Comparison of ENCODE assay signal across 9 cellular contexts in genomic region chrX:30283456-30284200, GRCh38. TPM values are rescaled to one million over a fixed set of nuclear protein-coding genes. Genes with fewer than 3 reads are reported as not detected.
DNase-seq lines count a peak whose midpoint lies in the region; ATAC-seq and TF ChIP-seq lines count a peak whose summit lies in the region.
"Had no signal": no experiment of that assay in that cellular context is flagged by ENCODE, and none has a peak within 500 bp of the region (broad histone marks: within the 10 kb centered on the region; RNA-seq: fewer than 3 reads in every experiment).

No MANE protein-coding gene starts in this region.

- ATAC-seq in CD8-positive, alpha-beta T cell: no peak
- ATAC-seq in GM19467 (IDR thresholded peaks at IDR 0.05; ENCODE audit: unreplicated experiment): no peak
- no peak for ATAC-seq in HG02678 (IDR thresholded peaks at IDR 0.05; ENCODE audit: unreplicated experiment)

- no peak overlapping the region for H3K4me3 Mint-ChIP-seq in CD8-positive, alpha-beta T cell

- no peak overlapping the region for H3K27ac ChIP-seq in CD8-positive, alpha-beta T cell (ENCODE audit: low read depth, low read length)
- no peak overlapping the region for H3K27ac ChIP-seq in Peyer's patch

- TF ChIP-seq CTCF in cardiac fibroblast (IDR thresholded peaks at IDR 0.05; ENCODE audit: low read depth, low read length) (no peak), Peyer's patch (IDR thresholded peaks at IDR 0.05) (no peak)
- TF ChIP-seq CTCF in CD8-positive, alpha-beta T cell (IDR thresholded peaks at IDR 0.05): no peak

- H3K9me3 ChIP-seq in CD8-positive, alpha-beta T cell (ENCODE audit: low read length): no peaks in the 10 kb centered on the region
- no peaks in the 10 kb centered on the region for H3K9me3 ChIP-seq in Peyer's patch

- peaks cover 4% of the 10 kb centered on the region for H3K4me1 Mint-ChIP-seq in CD8-positive, alpha-beta T cell (ENCODE audit: low read depth)

- no peaks in the 10 kb centered on the region for H3K4me1 ChIP-seq in CD8-positive, alpha-beta T cell (ENCODE audit: insufficient read depth, low read length)
- H3K4me1 ChIP-seq in Peyer's patch: no peaks in the 10 kb centered on the region

- no peak overlapping the region for H3K27ac Mint-ChIP-seq in CD8-positive, alpha-beta T cell

- no peaks in the 10 kb centered on the region for H3K36me3 Mint-ChIP-seq in CD8-positive, alpha-beta T cell

- H3K27me3 Mint-ChIP-seq in CD8-positive, alpha-beta T cell (ENCODE audit: low read depth): no peaks in the 10 kb centered on the region

- H3K27me3 ChIP-seq in CD8-positive, alpha-beta T cell (ENCODE audit: insufficient read depth, low read length): no peaks in the 10 kb centered on the region
- H3K27me3 ChIP-seq in Peyer's patch: no peaks in the 10 kb centered on the region

- POLR2A ChIA-PET in CD8-positive, alpha-beta T cell (lab: Charles Lee): no interaction called here

- H3K9me3 Mint-ChIP-seq in CD8-positive, alpha-beta T cell: no peaks in the 10 kb centered on the region

- DNase-seq in EH (ENCODE audit: low read depth): peak; percentile 90
- DNase-seq in MV-4-11 (lab: John Stamatoyannopoulos, UW): peak; percentile 63
- DNase-seq in cardiac fibroblast (ENCODE audit: low read depth in 2 of 2): peak; percentile 85 to 92
- DNase-seq in non-pigmented ciliary epithelial cell (ENCODE audit: low read depth): peak; percentile 62
- no peak for DNase-seq in CD8-positive, alpha-beta T cell
- no peak for DNase-seq in Peyer's patch
- DNase-seq: stimulated activated CD4-positive, alpha-beta T cell treated with anti-CD3 and anti-CD28 coated beads, Interleukin-2, amount 100 ng/mL, for 48 hours had no signal

- H3K36me3 ChIP-seq in CD8-positive, alpha-beta T cell (ENCODE audit: insufficient read depth, low read length): no peaks in the 10 kb centered on the region
- H3K36me3 ChIP-seq in Peyer's patch: no peaks in the 10 kb centered on the region

- intact Hi-C loops in CD8-positive, alpha-beta T cell (cut with DNase I, micrococcal nuclease): no loop called here

- CTCF ChIA-PET in CD8-positive, alpha-beta T cell (lab: Charles Lee): no interaction called here

- H3K4me3 ChIP-seq in cardiac fibroblast (replicated peaks in 1 of 2; ENCODE audit: low read depth in 2 of 2, low read length in 2 of 2) (no peak overlapping the region), Peyer's patch (no peak overlapping the region)
- H3K4me3 ChIP-seq in CD8-positive, alpha-beta T cell (ENCODE audit: low read depth, low read length): no peak overlapping the region

- no peak for TF ChIP-seq POLR2A in Peyer's patch (IDR thresholded peaks at IDR 0.05)

RNA-seq across cellular contexts. Expression of gene NR0B1, which starts 25.6 kb away (rescaled TPM):
- total RNA-seq in CD8-positive, alpha-beta T cell: not detected
- total RNA-seq in Peyer's patch: not detected

RNA-seq across cellular contexts. Expression of gene MAGEB1, which starts 36.7 kb away (rescaled TPM):
- total RNA-seq in CD8-positive, alpha-beta T cell: not detected
- total RNA-seq in Peyer's patch: not detected

RNA-seq across cellular contexts. Expression of gene MAGEB4, which starts 41.8 kb away (rescaled TPM):
- total RNA-seq in CD8-positive, alpha-beta T cell: not detected
- total RNA-seq in Peyer's patch: not detected

RNA-seq across cellular contexts. Expression of gene MAGEB3, which starts 53.2 kb away (rescaled TPM):
- total RNA-seq in CD8-positive, alpha-beta T cell: not detected
- not detected for total RNA-seq in Peyer's patch

Comparison
In these comparisons a context has a peak if more than half of its experiments do, and no peak if none do; other contexts are left out.
1. DNase-seq: peak in EH (single experiment), MV-4-11 (single experiment), cardiac fibroblast (2 of 2) and non-pigmented ciliary epithelial cell (single experiment); none in CD8-positive, alpha-beta T cell (0 of 7) and Peyer's patch (0 of 3).